27 cellular contexts compared by ENCODE assay signal in genomic region chr7:149181136-149181790, GRCh38. TPM values are rescaled to one million over a fixed set of nuclear protein-coding genes. Genes with fewer than 3 reads are reported as not detected.
DNase-seq lines count a peak whose midpoint lies in the region; ATAC-seq and TF ChIP-seq lines count a peak whose summit lies in the region.
"Had no signal": no experiment of that assay in that cellular context is flagged by ENCODE, and none has a peak within 500 bp of the region (broad histone marks: within the 10 kb centered on the region; RNA-seq: fewer than 3 reads in every experiment).

No MANE protein-coding gene starts in this region.

- no peak overlapping the region for H2BK20ac ChIP-seq in IMR-90 (ENCODE audit: low read depth, low read length)

- H2AK5ac ChIP-seq in IMR-90 (ENCODE audit: low read depth, low read length), result no peak overlapping the region

- CTCF ChIA-PET in IMR-90 (lab: Yijun Ruan, JAX), result interaction anchor here (1.2 kb wide), 1 partner anchor 14 kb away, joined by 3 read pairs; the partner anchor contains the start of gene ZNF282
- CTCF ChIA-PET in WTC11 (lab: Charles Lee), result no interaction called here

- H3K36me3 Mint-ChIP-seq in WTC11 (peaks cover 71% of the 10 kb centered on the region), nephron progenitor cell (ENCODE audit: low read depth) (peaks cover 44% of the 10 kb centered on the region)

- ATAC-seq in IMR-90 (ENCODE audit: low read depth) (peak; percentile 25; the same call in 1 of the 2 replicates), WTC11 (no peak), heart right ventricle (no peak), left colon (no peak), GM18909 (IDR thresholded peaks at IDR 0.05; ENCODE audit: poor library complexity, unreplicated experiment) (no peak)
- ATAC-seq: activated T-cell treated with anti-CD3 and anti-CD28 coated beads, Interleukin-2, amount 50 U/mL, for 4 hours; body of pancreas; GM12878; naive thymus-derived CD8-positive, alpha-beta T cell; right lobe of liver had no signal

- H4K5ac ChIP-seq in IMR-90 (ENCODE audit: low read depth, low read length), result peak overlapping the region; percentile 36; the same call in 1 of the 2 replicates

- in situ Hi-C loops in IMR-90 (cut with MboI; ENCODE audit: low sequenced_read_pairs), result no loop called here

- H2BK5ac ChIP-seq in IMR-90 (ENCODE audit: low read depth, low read length, poor library complexity, severe bottlenecking), result no peak overlapping the region

- H3K79me1 ChIP-seq in IMR-90 (ENCODE audit: low read depth in 1 of 2, low read length in 2 of 2), result peaks cover 8% of the 10 kb centered on the region in 2 experiments; a peak in 2 of 4 replicates

- no peak overlapping the region for H3K56ac ChIP-seq in IMR-90 (ENCODE audit: extremely low read depth, insufficient read depth, low read length)

- H3K9ac ChIP-seq in IMR-90 (ENCODE audit: low read depth, low read length), result no peak overlapping the region

- H4K8ac ChIP-seq in IMR-90 (ENCODE audit: low read depth in 2 of 2, low read length in 2 of 2), result no peak overlapping the region

- H3K4me3 ChIP-seq in IMR-90 (ENCODE audit: insufficient read depth, low read depth, low read length) (no peak overlapping the region), epithelial cell of esophagus (ENCODE audit: low read length) (no peak overlapping the region), heart right ventricle (no peak overlapping the region)
- H3K4me3 ChIP-seq: body of pancreas, GM12878, right lobe of liver had no signal

- no peak overlapping the region for H3K27ac ChIP-seq in IMR-90 (ENCODE audit: insufficient read depth, low read length)
- peak overlapping the region in 2 of 10 donors; percentile 1 to 4 for H3K27ac ChIP-seq in heart right ventricle
- H3K27ac ChIP-seq: body of pancreas, right lobe of liver had no signal

- H3K36me3 ChIP-seq in IMR-90 (ENCODE audit: control insufficient read depth, insufficient read depth, low read length) (peaks cover 25% of the 10 kb centered on the region), heart right ventricle (peaks cover 0 to 64% (median 39%) of the 10 kb centered on the region in 9 donors)

- H4K20me1 ChIP-seq in IMR-90 (ENCODE audit: insufficient read depth, low read length), result peaks cover 7% of the 10 kb centered on the region; the same call in 1 of the 2 replicates

- dilution Hi-C loops in IMR-90 (cut with HindIII; ENCODE audit: low sequenced_read_pairs, unreplicated experiment), result no loop called here

- peaks cover 4% of the 10 kb centered on the region; the same call in 1 of the 2 replicates for H3K9me1 ChIP-seq in IMR-90 (ENCODE audit: insufficient read depth, low read length)

- H2AFZ ChIP-seq in IMR-90 (replicated peaks; ENCODE audit: low read length, poor library complexity), result no peak overlapping the region

- H3K9me3 ChIP-seq in IMR-90 (ENCODE audit: control insufficient read depth, insufficient read depth, low read length) (no peaks in the 10 kb centered on the region), heart right ventricle (no peaks in the 10 kb centered on the region)
- H3K9me3 ChIP-seq: body of pancreas, right lobe of liver had no signal

- TF ChIP-seq CTCF in IMR-90 (conservative IDR thresholded peaks at IDR 0.05; ENCODE audit: low read depth, low read length), result no peak
- no peak for TF ChIP-seq CTCF in WTC11 (IDR thresholded peaks at IDR 0.05)
- TF ChIP-seq CTCF in epithelial cell of esophagus (IDR thresholded peaks at IDR 0.05; ENCODE audit: insufficient read depth, low read depth, low read length, missing control alignments), result no peak
- no peak for TF ChIP-seq CTCF in nephron progenitor cell (IDR thresholded peaks at IDR 0.05)
- TF ChIP-seq CTCF in heart right ventricle (IDR thresholded peaks at IDR 0.05), result no peak

- H3K14ac ChIP-seq in IMR-90 (replicated peaks; ENCODE audit: low read depth, low read length), result no peak overlapping the region

- H3K18ac ChIP-seq in IMR-90 (ENCODE audit: low read depth, low read length), result 0 out of 2 replicates have a peak overlapping the region, but pooled peaks have one; percentile 45

- H3K4me2 ChIP-seq in IMR-90 (ENCODE audit: low read depth, low read length), result no peak overlapping the region

- no peaks in the 10 kb centered on the region for H3K9me3 Mint-ChIP-seq in WTC11
- no peaks in the 10 kb centered on the region for H3K9me3 Mint-ChIP-seq in nephron progenitor cell
- H3K9me3 Mint-ChIP-seq: activated naive CD8-positive, alpha-beta T cell treated with anti-CD3 and anti-CD28 coated beads, Interleukin-2, amount 10 ng/mL, durations not matched to agents 7 days and 5 days; activated T-cell treated with anti-CD3 and anti-CD28 coated beads, Interleukin-2, amount 50 U/mL, for 4 hours; dendritic cell treated with granulocyte-macrophage colony-stimulating factor and Interleukin-4, amounts not matched to agents 40 ng/mL and 50 ng/mL, for 4 days; naive thymus-derived CD8-positive, alpha-beta T cell; type B pancreatic cell had no signal

- POLR2A ChIA-PET in IMR-90 (lab: Charles Lee; ENCODE audit: unreplicated experiment) (no interaction called here), WTC11 (lab: Charles Lee) (interaction anchor here (1.2 kb wide), 1 partner anchor 14 kb away, joined by 4 read pairs; the partner anchor contains the start of gene ZNF282)

- no peak overlapping the region for H3K23ac ChIP-seq in IMR-90 (ENCODE audit: low read depth, low read length)

- H3K4me1 Mint-ChIP-seq in WTC11 (no peaks in the 10 kb centered on the region), nephron progenitor cell (no peaks in the 10 kb centered on the region)

- H3K4me3 Mint-ChIP-seq in WTC11 (no peak overlapping the region), nephron progenitor cell (no peak overlapping the region)
- H3K4me3 Mint-ChIP-seq: activated naive CD8-positive, alpha-beta T cell treated with anti-CD3 and anti-CD28 coated beads, Interleukin-2, amount 10 ng/mL, durations not matched to agents 7 days and 5 days; activated T-cell treated with anti-CD3 and anti-CD28 coated beads, Interleukin-2, amount 50 U/mL, for 4 hours; dendritic cell treated with granulocyte-macrophage colony-stimulating factor and Interleukin-4, amounts not matched to agents 40 ng/mL and 50 ng/mL, for 4 days; naive thymus-derived CD8-positive, alpha-beta T cell; type B pancreatic cell had no signal

- H3K27ac Mint-ChIP-seq in WTC11, result peak overlapping the region; percentile 93
- H3K27ac Mint-ChIP-seq in nephron progenitor cell, result peak overlapping the region; percentile 65
- H3K27ac Mint-ChIP-seq: activated naive CD8-positive, alpha-beta T cell treated with anti-CD3 and anti-CD28 coated beads, Interleukin-2, amount 10 ng/mL, durations not matched to agents 7 days and 5 days; dendritic cell treated with granulocyte-macrophage colony-stimulating factor and Interleukin-4, amounts not matched to agents 40 ng/mL and 50 ng/mL, for 4 days; type B pancreatic cell had no signal

- intact Hi-C loops in IMR-90 (cut with micrococcal nuclease), result no loop called here
- intact Hi-C loops in heart right ventricle (cut with DNase I), result no loop called here
- intact Hi-C loops in left colon (cut with DNase I, micrococcal nuclease), result no loop called here

- BruUV-seq in IMR-90 (replicated peaks; lab: Mats Ljungman, UMichigan), result no TSS peak

- H3K27me3 Mint-ChIP-seq in WTC11 (ENCODE audit: low read depth) (no peaks in the 10 kb centered on the region), nephron progenitor cell (ENCODE audit: low read depth, poor library complexity) (no peaks in the 10 kb centered on the region)
- H3K27me3 Mint-ChIP-seq: activated naive CD8-positive, alpha-beta T cell treated with anti-CD3 and anti-CD28 coated beads, Interleukin-2, amount 10 ng/mL, durations not matched to agents 7 days and 5 days; dendritic cell treated with granulocyte-macrophage colony-stimulating factor and Interleukin-4, amounts not matched to agents 40 ng/mL and 50 ng/mL, for 4 days; naive thymus-derived CD8-positive, alpha-beta T cell; type B pancreatic cell had no signal

- H2AK9ac ChIP-seq in IMR-90 (replicated peaks; ENCODE audit: low read depth, low read length, poor library complexity), result no peak overlapping the region

- H3K4ac ChIP-seq in IMR-90 (ENCODE audit: low read depth, low read length), result no peak overlapping the region

- H2BK15ac ChIP-seq in IMR-90 (ENCODE audit: low read depth, low read length), result no peak overlapping the region

- no peak overlapping the region for H4K91ac ChIP-seq in IMR-90 (ENCODE audit: insufficient read depth, low read depth, low read length)

- H2BK120ac ChIP-seq in IMR-90 (ENCODE audit: low read depth, low read length), result no peak overlapping the region

- H3K4me1 ChIP-seq in IMR-90 (ENCODE audit: control insufficient read depth, insufficient read depth, low read length) (peaks cover 4% of the 10 kb centered on the region), heart right ventricle (peaks cover 0 to 17% (median 13%) of the 10 kb centered on the region in 9 donors)
- H3K4me1 ChIP-seq: body of pancreas, right lobe of liver had no signal

- DNase-seq in IMR-90 (no peak), WTC11 (ENCODE audit: low spot score) (no peak), epithelial cell of esophagus (ENCODE audit: low read depth) (peak; percentile 64), nephron progenitor cell (no peak), heart right ventricle (no peak), left colon (no peak), kidney tubule cell (ENCODE audit: low spot score) (no peak)
- DNase-seq: activated CD4-positive, CD25-positive, alpha-beta regulatory T cell; activated naive CD8-positive, alpha-beta T cell treated with anti-CD3 and anti-CD28 coated beads, Interleukin-2, amount 10 ng/mL, durations not matched to agents 7 days and 5 days; activated T-cell treated with anti-CD3 and anti-CD28 coated beads, Interleukin-2, amount 50 U/mL, for 4 hours; AML-193; body of pancreas; DMS79 treated with DMSO at 0.1 percent for 48 hours; Karpas-422; kidney; mesendoderm; naive thymus-derived CD8-positive, alpha-beta T cell; NCI-H1694 treated with DMSO at 0.1 percent for 48 hours; NCI-H2171 treated with DMSO at 0.1 percent for 48 hours; NCI-H526; right lobe of liver; stimulated activated CD4-positive, alpha-beta T cell treated with anti-CD3 and anti-CD28 coated beads, Interleukin-15, amount 100 ng/mL, for 24 hours; stimulated activated CD8-positive, alpha-beta memory T cell treated with anti-CD3 and anti-CD28 coated beads, Interleukin-4, amount 100 ng/mL, for 48 hours had no signal

- no peak for TF ChIP-seq POLR2A in IMR-90 (IDR thresholded peaks at IDR 0.05; ENCODE audit: low read depth, low read length)

- no peaks in the 10 kb centered on the region for H3K27me3 ChIP-seq in IMR-90 (ENCODE audit: control insufficient read depth, insufficient read depth, low read length)
- H3K27me3 ChIP-seq in heart right ventricle, result no peaks in the 10 kb centered on the region
- H3K27me3 ChIP-seq: body of pancreas, right lobe of liver had no signal

- TF ChIP-seq RAD21 in IMR-90 (IDR thresholded peaks at IDR 0.05; ENCODE audit: low read length), result no peak

RNA-seq across cellular contexts. Expression of gene ZNF282, which starts 14.1 kb away (rescaled TPM):
- 6.7 and 7.2 TPM in 2 replicates for total RNA-seq in IMR-90 (2012; rRNA removed)
- polyA plus RNA-seq in IMR-90 (2012; rRNA removed), result 11.9 and 13.6 TPM in 2 replicates
- 7.9 and 11.3 TPM in 2 replicates for polyA plus RNA-seq in IMR-90 (2012; cell fraction: cytosol; rRNA removed)
- 17.8 and 29.7 TPM in 2 replicates for polyA plus RNA-seq in IMR-90 (2012; cell fraction: nucleus; rRNA removed; ENCODE audit: low replicate concordance)
- 34.8 to 39.3 TPM (median 38.5 TPM) in 3 replicates for total RNA-seq in WTC11 (2021)
- 10 to 100 TPM; 10.4 to 19.9 (median 12.9) TPM for total RNA-seq in heart right ventricle
- polyA plus RNA-seq in heart right ventricle, result 1 to 10 TPM; 6.7 to 8.1 TPM
- total RNA-seq in left colon, result 10 to 100 TPM; 24.2 to 25.0 TPM

RNA-seq across cellular contexts. Expression of gene ZNF398, which starts 34.0 kb away (rescaled TPM):
- total RNA-seq in IMR-90 (2012; rRNA removed) (7.9 and 9.2 TPM in 2 replicates), WTC11 (2021) (57.8 to 63.2 TPM (median 58.9 TPM) in 3 replicates), heart right ventricle (1 to 10 TPM; 6.6 to 9.2 (median 7.8) TPM), left colon (10 to 100 TPM in 1 of 2 donors, 1 to 10 TPM in 1; 9.9 to 11.0 TPM)
- polyA plus RNA-seq in IMR-90 (2012; rRNA removed) (5.7 and 6.2 TPM in 2 replicates), heart right ventricle (1 to 10 TPM; 2.0 to 2.6 TPM)
- polyA plus RNA-seq in IMR-90 (2012; cell fraction: cytosol; rRNA removed), result 2.6 and 4.4 TPM in 2 replicates
- 5.3 and 10.5 TPM in 2 replicates for polyA plus RNA-seq in IMR-90 (2012; cell fraction: nucleus; rRNA removed; ENCODE audit: low replicate concordance)

RNA-seq across cellular contexts. Expression of gene ZNF425, which starts 55.1 kb away (rescaled TPM):
- total RNA-seq in IMR-90 (2012; rRNA removed), result 2.3 and 2.8 TPM in 2 replicates
- polyA plus RNA-seq in IMR-90 (2012; rRNA removed), result 1.2 TPM in 2 replicates
- polyA plus RNA-seq in IMR-90 (2012; cell fraction: cytosol; rRNA removed), result 0.48 and 0.75 TPM in 2 replicates
- 0.92 and 0.94 TPM in 2 replicates for polyA plus RNA-seq in IMR-90 (2012; cell fraction: nucleus; rRNA removed; ENCODE audit: low replicate concordance)
- 3.8 to 5.8 TPM (median 4.9 TPM) in 3 replicates for total RNA-seq in WTC11 (2021)
- total RNA-seq in heart right ventricle, result 1 to 10 TPM in 1 of 10 donors, under 1 TPM in 9; 0.28 to 1.2 (median 0.78) TPM
- under 1 TPM; 0.28 to 0.37 TPM for polyA plus RNA-seq in heart right ventricle
- total RNA-seq in left colon, result 1 to 10 TPM; 1.2 to 1.9 TPM

RNA-seq across cellular contexts. Expression of gene ZNF212, which starts 58.2 kb away (rescaled TPM):
- 3.8 and 4.2 TPM in 2 replicates for total RNA-seq in IMR-90 (2012; rRNA removed)
- polyA plus RNA-seq in IMR-90 (2012; rRNA removed), result 4.8 and 5.1 TPM in 2 replicates
- polyA plus RNA-seq in IMR-90 (2012; cell fraction: cytosol; rRNA removed), result 3.3 and 3.8 TPM in 2 replicates
- 14.9 and 20.6 TPM in 2 replicates for polyA plus RNA-seq in IMR-90 (2012; cell fraction: nucleus; rRNA removed; ENCODE audit: low replicate concordance)
- 19.7 to 23.0 TPM (median 21.7 TPM) in 3 replicates for total RNA-seq in WTC11 (2021)
- total RNA-seq in heart right ventricle, result 1 to 10 TPM; 3.7 to 5.9 (median 4.8) TPM
- polyA plus RNA-seq in heart right ventricle, result 1 to 10 TPM; 3.6 to 5.5 TPM
- total RNA-seq in left colon, result 1 to 10 TPM; 9.3 to 9.7 TPM
